19 cellular contexts compared by ENCODE assay signal in genomic region chr1:27346991-27347627, GRCh38. TPM values are rescaled to one million over a fixed set of nuclear protein-coding genes. Genes with fewer than 3 reads are reported as not detected.
DNase-seq lines count a peak whose midpoint lies in the region; FAIRE-seq and TF ChIP-seq lines count a peak whose summit lies in the region.
"Had no signal": no experiment of that assay in that cellular context is flagged by ENCODE, and none has a peak within 500 bp of the region (broad histone marks: within the 10 kb centered on the region; RNA-seq: fewer than 3 reads in every experiment).

No MANE protein-coding gene starts in this region.

- no peak overlapping the region for H2BK120ac ChIP-seq in neuronal stem cell (ENCODE audit: low read depth, low read length)

- no peak overlapping the region for H4K8ac ChIP-seq in neuronal stem cell (ENCODE audit: low read depth, low read length)

- BruUV-seq in Calu3 (replicated peaks; lab: Mats Ljungman, UMichigan): no TSS peak

- peak overlapping the region; percentile 88 for H2AK5ac ChIP-seq in neuronal stem cell (ENCODE audit: low read depth, low read length)

- H3K36me3 Mint-ChIP-seq in Calu3 (ENCODE audit: insufficient read depth, unreplicated experiment): peaks cover 43% of the 10 kb centered on the region

- H3K4me2 ChIP-seq in neuronal stem cell (ENCODE audit: insufficient read depth, low read length, poor library complexity, severe bottlenecking): no peak overlapping the region

- no peak overlapping the region for H3K4me3 ChIP-seq in bronchial epithelial cell (ENCODE audit: low read depth, low read length)
- no peak overlapping the region for H3K4me3 ChIP-seq in neuronal stem cell (ENCODE audit: low read length in 2 of 2)
- H3K4me3 ChIP-seq: BLaER1 treated with 17β-estradiol and CSF1 and Interleukin-3, amounts not matched to agents 10 nM and 100 nM; mucosa of descending colon had no signal

- H3K36me3 ChIP-seq in bronchial epithelial cell (ENCODE audit: control insufficient read depth, insufficient read depth, low read length) (peaks cover 29% of the 10 kb centered on the region), neuronal stem cell (replicated peaks in 1 of 2; ENCODE audit: control insufficient read depth in 2 of 2, insufficient read depth in 2 of 2, low read length in 2 of 2) (peaks cover 0 to 3% of the 10 kb centered on the region in 2 donors)

- no peak overlapping the region for H3K27ac Mint-ChIP-seq in Calu3 (ENCODE audit: unreplicated experiment)
- H3K27ac Mint-ChIP-seq: activated CD4-positive, alpha-beta memory T cell treated with anti-CD3 and anti-CD28 coated beads, Interleukin-2, amount 10 ng/mL, durations not matched to agents 7 days and 5 days had no signal

- no peak overlapping the region for H3K18ac ChIP-seq in neuronal stem cell (ENCODE audit: low read length)

- H3K4me3 Mint-ChIP-seq in Calu3 (ENCODE audit: low read depth, unreplicated experiment): no peak overlapping the region
- H3K4me3 Mint-ChIP-seq: activated CD4-positive, alpha-beta memory T cell treated with anti-CD3 and anti-CD28 coated beads, Interleukin-2, amount 10 ng/mL, durations not matched to agents 7 days and 5 days had no signal

- DNase-seq in Calu3: peak; percentile 20
- peak; percentile 47 for DNase-seq in HT1080 (ENCODE audit: low read depth)
- peak; percentile 50 for DNase-seq in bronchial epithelial cell (ENCODE audit: low read depth)
- DNase-seq in neuronal stem cell (ENCODE audit: low spot score): no peak
- no peak for DNase-seq in stimulated activated CD4-positive, alpha-beta T cell treated with anti-CD3 and anti-CD28 coated beads, Interleukin-15, amount 100 ng/mL, for 24 hours
- DNase-seq in NCI-H2227 (lab: John Stamatoyannopoulos, UW; ENCODE audit: unreplicated experiment): no peak
- no peak for DNase-seq in activated CD4-positive, CD25-positive, alpha-beta regulatory T cell treated with anti-CD3 and anti-CD28 coated beads, Interleukin-2, amount 50 U/mL, for 72 hours
- DNase-seq: activated CD4-positive, alpha-beta memory T cell treated with anti-CD3 and anti-CD28 coated beads, Interleukin-2, amount 10 ng/mL, durations not matched to agents 7 days and 5 days; activated T-cell treated with anti-CD3 and anti-CD28 coated beads, Interleukin-2, amount 50 U/mL, for 48 hours; DMS153; NCI-H2171 treated with DMSO at 0.1 percent for 48 hours; NCI-H774; small intestine had no signal

- H3K23ac ChIP-seq in neuronal stem cell (ENCODE audit: low read depth, low read length, poor library complexity): peak overlapping the region; percentile 94

- peak overlapping the region; percentile 68 for H2BK15ac ChIP-seq in neuronal stem cell (ENCODE audit: low read length)

- H3K27me3 ChIP-seq in bronchial epithelial cell (ENCODE audit: control insufficient read depth, insufficient read depth, low read length): no peaks in the 10 kb centered on the region
- peaks cover 0 to 14% (median 5%) of the 10 kb centered on the region in 3 experiments for H3K27me3 ChIP-seq in neuronal stem cell (ENCODE audit: control insufficient read depth in 3 of 3, insufficient read depth in 3 of 3, low read depth in 1 of 3, low read length in 3 of 3)
- H3K27me3 ChIP-seq: BLaER1 treated with 17β-estradiol and CSF1 and Interleukin-3, amounts not matched to agents 10 nM and 100 nM; foreskin keratinocyte had no signal

- H3K4me1 ChIP-seq in neuronal stem cell (ENCODE audit: control insufficient read depth in 2 of 2, insufficient read depth in 1 of 2, low read depth in 1 of 2, low read length in 2 of 2): peaks cover 28 to 32% of the 10 kb centered on the region in 2 donors

- no peak overlapping the region for H2BK12ac ChIP-seq in neuronal stem cell (ENCODE audit: low read length)

- H3K9me3 Mint-ChIP-seq in Calu3 (ENCODE audit: low read depth, unreplicated experiment): no peaks in the 10 kb centered on the region
- H3K9me3 Mint-ChIP-seq: activated CD4-positive, alpha-beta memory T cell treated with anti-CD3 and anti-CD28 coated beads, Interleukin-2, amount 10 ng/mL, durations not matched to agents 7 days and 5 days had no signal

- peaks cover 32% of the 10 kb centered on the region for H3K4me1 Mint-ChIP-seq in Calu3 (ENCODE audit: low read depth, unreplicated experiment)

- peaks cover 0 to 4% of the 10 kb centered on the region in 2 donors for H3K9me3 ChIP-seq in neuronal stem cell (replicated peaks in 1 of 2; ENCODE audit: control insufficient read depth in 2 of 2, insufficient read depth in 1 of 2, low read depth in 1 of 2, low read length in 2 of 2)
- H3K9me3 ChIP-seq: BLaER1 treated with 17β-estradiol and CSF1 and Interleukin-3, amounts not matched to agents 10 nM and 100 nM; mucosa of descending colon had no signal

- intact Hi-C loops in Calu3 (cut with micrococcal nuclease; ENCODE audit: unreplicated experiment): no loop called here

- H3K79me1 ChIP-seq in neuronal stem cell (ENCODE audit: low read depth, low read length): peaks cover 1% of the 10 kb centered on the region

- no peak for FAIRE-seq in bronchial epithelial cell (lab: Jason Lieb, UNC)
- FAIRE-seq: H54, small intestine had no signal

- H4K91ac ChIP-seq in neuronal stem cell (ENCODE audit: low read depth, low read length, poor library complexity): no peak overlapping the region

- H2BK5ac ChIP-seq in neuronal stem cell (ENCODE audit: low read length): no peak overlapping the region

- H3K4ac ChIP-seq in neuronal stem cell (ENCODE audit: low read length): no peak overlapping the region

- no peak overlapping the region for H3K9ac ChIP-seq in neuronal stem cell (ENCODE audit: low read depth, low read length, poor library complexity)

- CTCF ChIA-PET in Calu3 (lab: Charles Lee): no interaction called here

- TF ChIP-seq CTCF in Calu3 (IDR thresholded peaks at IDR 0.05; ENCODE audit: unreplicated experiment) (no peak), bronchial epithelial cell (IDR thresholded peaks at IDR 0.05; ENCODE audit: insufficient read depth, low read length, severe bottlenecking) (no peak)

- no peak overlapping the region for H2AFZ ChIP-seq in neuronal stem cell (ENCODE audit: low read length)

- H3K14ac ChIP-seq in neuronal stem cell (ENCODE audit: low read length): no peak overlapping the region

- no CpG with 5 or more reads among the region's 14 CpGs for WGBS in neuronal stem cell (ENCODE audit: extremely low coverage in 2 of 2, insufficient read length in 2 of 2, insufficient replicate concordance in 1 of 2), 2 donors

- no peak overlapping the region for H3K27ac ChIP-seq in neuronal stem cell (replicated peaks; ENCODE audit: low read length)
- H3K27ac ChIP-seq: foreskin keratinocyte, VCaP had no signal

- no peaks in the 10 kb centered on the region for H3K27me3 Mint-ChIP-seq in Calu3 (ENCODE audit: unreplicated experiment)
- H3K27me3 Mint-ChIP-seq: activated CD4-positive, alpha-beta memory T cell treated with anti-CD3 and anti-CD28 coated beads, Interleukin-2, amount 10 ng/mL, durations not matched to agents 7 days and 5 days had no signal

RNA-seq across cellular contexts. Expression of gene SYTL1, which starts 5.3 kb away (rescaled TPM):
- total RNA-seq in Calu3 (2022) (15.0 and 16.5 TPM in 2 replicates), bronchial epithelial cell (31.9 and 86.3 TPM in 2 replicates)
- total RNA-seq in HT1080 (2014; rRNA removed; shearing (Covaris generic)): 4.1 and 4.7 TPM in 2 replicates
- polyA plus RNA-seq in HT1080 (2015; cell fraction: cytosol; rRNA removed): 4.4 and 5.3 TPM in 2 replicates
- 22.2 and 27.8 TPM in 2 replicates for polyA plus RNA-seq in HT1080 (2015; cell fraction: nucleus; rRNA removed)
- 8.5 TPM for polyA plus RNA-seq in neuronal stem cell (2013, experiment 1 of 2)
- polyA plus RNA-seq in neuronal stem cell (2013, experiment 2 of 2): 8.0 TPM

RNA-seq across cellular contexts. Expression of gene MAP3K6, which starts 19.7 kb away (rescaled TPM):
- 10.3 and 14.3 TPM in 2 replicates for total RNA-seq in Calu3 (2022)
- 7.9 and 8.3 TPM in 2 replicates for total RNA-seq in HT1080 (2014; rRNA removed; shearing (Covaris generic))
- polyA plus RNA-seq in HT1080 (2015; cell fraction: cytosol; rRNA removed): 4.1 and 5.2 TPM in 2 replicates
- 27.7 and 32.8 TPM in 2 replicates for polyA plus RNA-seq in HT1080 (2015; cell fraction: nucleus; rRNA removed)
- 12.1 and 17.2 TPM in 2 replicates for total RNA-seq in bronchial epithelial cell
- polyA plus RNA-seq in neuronal stem cell (2013, experiment 1 of 2): 8.4 TPM
- polyA plus RNA-seq in neuronal stem cell (2013, experiment 2 of 2): 8.3 TPM

RNA-seq across cellular contexts. Expression of gene TMEM222, which starts 25.1 kb away (rescaled TPM):
- total RNA-seq in Calu3 (2022) (30.4 and 32.6 TPM in 2 replicates), bronchial epithelial cell (16.5 and 17.1 TPM in 2 replicates)
- total RNA-seq in HT1080 (2014; rRNA removed; shearing (Covaris generic)): 61.1 and 75.0 TPM in 2 replicates
- 39.3 and 55.7 TPM in 2 replicates for polyA plus RNA-seq in HT1080 (2015; cell fraction: cytosol; rRNA removed)
- polyA plus RNA-seq in HT1080 (2015; cell fraction: nucleus; rRNA removed): 39.8 and 41.7 TPM in 2 replicates
- polyA plus RNA-seq in neuronal stem cell (2013, experiment 1 of 2): 23.9 TPM
- polyA plus RNA-seq in neuronal stem cell (2013, experiment 2 of 2): 22.3 TPM

RNA-seq across cellular contexts. Expression of gene FCN3, which starts 27.5 kb away (rescaled TPM):
- not detected in 2 replicates for total RNA-seq in Calu3 (2022)
- not detected in 2 replicates for total RNA-seq in HT1080 (2014; rRNA removed; shearing (Covaris generic))
- polyA plus RNA-seq in HT1080 (2015; cell fraction: cytosol; rRNA removed): not detected in 2 replicates
- not detected in 2 replicates for polyA plus RNA-seq in HT1080 (2015; cell fraction: nucleus; rRNA removed)
- total RNA-seq in bronchial epithelial cell: 0.26 TPM in 2 replicates
- not detected for polyA plus RNA-seq in neuronal stem cell (2013, experiment 1 of 2)
- not detected for polyA plus RNA-seq in neuronal stem cell (2013, experiment 2 of 2)
- total RNA-seq: activated CD4-positive, alpha-beta memory T cell treated with anti-CD3 and anti-CD28 coated beads, Interleukin-2, amount 10 ng/mL, durations not matched to agents 7 days and 5 days; foreskin keratinocyte; osteocyte had no signal

RNA-seq across cellular contexts. Expression of gene CD164L2, which starts 36.0 kb away (rescaled TPM):
- total RNA-seq in Calu3 (2022): not detected in 2 replicates
- total RNA-seq in HT1080 (2014; rRNA removed; shearing (Covaris generic)): not detected in 2 replicates
- not detected in 2 replicates for polyA plus RNA-seq in HT1080 (2015; cell fraction: cytosol; rRNA removed)
- polyA plus RNA-seq in HT1080 (2015; cell fraction: nucleus; rRNA removed): not detected in 2 replicates
- 1.1 and 2.9 TPM in 2 replicates for total RNA-seq in bronchial epithelial cell
- 0.07 TPM for polyA plus RNA-seq in neuronal stem cell (2013, experiment 1 of 2)
- 0.10 TPM for polyA plus RNA-seq in neuronal stem cell (2013, experiment 2 of 2)
- total RNA-seq: activated CD4-positive, alpha-beta memory T cell treated with anti-CD3 and anti-CD28 coated beads, Interleukin-2, amount 10 ng/mL, durations not matched to agents 7 days and 5 days; osteocyte had no signal

Comparison
In these comparisons a context has a peak if more than half of its experiments do, and no peak if none do; other contexts are left out.
1. DNase-seq: peak in Calu3 (single experiment), HT1080 (single experiment) and bronchial epithelial cell (single experiment); none in neuronal stem cell (single experiment), stimulated activated CD4-positive, alpha-beta T cell treated with anti-CD3 and anti-CD28 coated beads, Interleukin-15, amount 100 ng/mL, for 24 hours (single experiment), NCI-H2227 (single experiment) and activated CD4-positive, CD25-positive, alpha-beta regulatory T cell treated with anti-CD3 and anti-CD28 coated beads, Interleukin-2, amount 50 U/mL, for 72 hours (single experiment).